Comparison of ENCODE assay signal across 8 cellular contexts in the genomic region with DNA sequence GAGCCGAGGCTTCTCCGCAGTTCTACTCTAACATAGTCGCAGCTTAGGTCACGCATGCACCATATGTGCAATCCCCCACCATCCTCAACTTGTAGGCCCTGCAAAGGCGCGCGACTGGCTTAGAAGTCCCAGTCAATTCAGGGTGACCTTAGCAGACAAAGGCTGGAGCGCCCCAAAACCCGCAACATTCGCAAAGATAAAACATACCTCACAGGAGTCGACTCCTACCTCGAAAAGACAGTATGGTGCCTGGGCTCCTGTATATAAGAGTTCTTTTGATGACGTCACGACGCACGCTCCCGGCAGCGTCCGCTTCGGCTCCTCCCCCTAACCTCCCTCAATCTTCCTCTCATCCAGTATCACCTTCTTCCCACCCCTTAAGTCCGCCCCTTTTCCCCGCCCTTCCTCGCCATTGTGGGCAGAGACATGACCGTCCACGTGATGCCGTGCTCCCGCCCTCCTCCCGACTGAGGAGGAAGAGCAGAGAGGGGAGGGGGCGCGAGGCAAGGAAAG. TPM values are rescaled to one million over a fixed set of nuclear protein-coding genes. Genes with fewer than 3 reads are reported as not detected.
DNase-seq lines count a peak whose midpoint lies in the region; ATAC-seq and TF ChIP-seq lines count a peak whose summit lies in the region.

Gene GAS5, minus strand, starts transcription at position 237 of the 513 bp plus-strand sequence.

- peak within 1 kb of the TSS; percentile 89 for H3K27ac ChIP-seq in A673 (ENCODE audit: low read depth, low read length, poor library complexity, severe bottlenecking)
- H3K27ac ChIP-seq in VCaP = peak within 1 kb of the TSS; percentile 93
- peak within 1 kb of the TSS; percentile 67 for H3K27ac ChIP-seq in smooth muscle cell (ENCODE audit: low read depth)

- no peak for TF ChIP-seq CTCF in A673 (conservative IDR thresholded peaks at IDR 0.05; ENCODE audit: low read depth, low read length)
- no peak for TF ChIP-seq CTCF in VCaP (conservative IDR thresholded peaks at IDR 0.05)
- no peak for TF ChIP-seq CTCF in cardiac fibroblast (IDR thresholded peaks at IDR 0.05; ENCODE audit: low read depth, low read length)
- no peak for TF ChIP-seq CTCF in smooth muscle cell (IDR thresholded peaks at IDR 0.05; ENCODE audit: borderline replicate concordance, insufficient read depth, poor library complexity, severe bottlenecking)

- peak within 1 kb of the TSS; percentile 90 for H3K4me2 ChIP-seq in smooth muscle cell

- H4K20me1 ChIP-seq in smooth muscle cell (ENCODE audit: low read depth) = peaks cover 49% of the 10 kb centered on the region

- H2AFZ ChIP-seq in smooth muscle cell (ENCODE audit: low read depth) = peak within 1 kb of the TSS; percentile 86

- H3K9me3 ChIP-seq in A673 (ENCODE audit: low read depth, low read length, poor library complexity, severe bottlenecking) (no peaks in the 10 kb centered on the region), smooth muscle cell (replicated peaks; ENCODE audit: low read depth) (no peaks in the 10 kb centered on the region)

- H3K27me3 ChIP-seq in A673 (replicated peaks; ENCODE audit: insufficient read depth, low read depth, low read length, poor library complexity) = no peaks in the 10 kb centered on the region
- no peaks in the 10 kb centered on the region for H3K27me3 ChIP-seq in smooth muscle cell (ENCODE audit: low read depth)

- H3K79me2 ChIP-seq in smooth muscle cell (ENCODE audit: low read depth) = peaks cover 38% of the 10 kb centered on the region

- BruUV-seq in A673 (replicated peaks; lab: Mats Ljungman, UMichigan) = no TSS peak

- POLR2A ChIA-PET in A673 (lab: Charles Lee; ENCODE audit: low non-redundant PET) = interaction anchor here (0.6 to 0.7 kb wide), 3 partner anchors 35 to 391 kb away, joined by 3 to 4 read pairs (median 3); partner anchors contain the start of gene PRDX6

- H3F3A ChIP-seq in smooth muscle cell (ENCODE audit: low read depth) = peaks cover 39% of the 10 kb centered on the region

- 2% methylated on average over 21 of the region's 30 CpGs for WGBS in smooth muscle cell (ENCODE audit: low lambda C conversion rate)

- DNase-seq in A673 (ENCODE audit: low spot score) (peak; percentile 100), NCI-H2196 treated with DMSO at 0.1 percent for 48 hours (lab: John Stamatoyannopoulos, UW; ENCODE audit: unreplicated experiment) (peak; percentile 98), cardiac fibroblast (ENCODE audit: low read depth in 2 of 2) (peak; percentile 100), iPS-NIHi7 (ENCODE audit: extremely low spot score) (peak; percentile 94), smooth muscle cell (lab: John Stamatoyannopoulos, UW; ENCODE audit: unreplicated experiment) (peak; percentile 88)

- peak within 1 kb of the TSS; percentile 76 for H3K4me3 ChIP-seq in A673 (ENCODE audit: low read depth, low read length, poor library complexity, severe bottlenecking)
- H3K4me3 ChIP-seq in cardiac fibroblast (replicated peaks in 1 of 2; ENCODE audit: low read depth in 2 of 2, low read length in 2 of 2) = peak within 1 kb of the TSS; percentile 91 to 94
- H3K4me3 ChIP-seq in smooth muscle cell = peak within 1 kb of the TSS; percentile 65

- ATAC-seq in GM18867 (IDR thresholded peaks at IDR 0.05; ENCODE audit: unreplicated experiment) (peak; percentile 66), HG03103 (IDR thresholded peaks at IDR 0.05; ENCODE audit: low read depth, unreplicated experiment) (peak; percentile 64)

- H3K9ac ChIP-seq in smooth muscle cell (ENCODE audit: low read depth) = peak within 1 kb of the TSS; percentile 64

- CTCF ChIA-PET in A673 (lab: Charles Lee) = no interaction called here

- peaks cover 30% of the 10 kb centered on the region for H3K4me1 ChIP-seq in A673 (ENCODE audit: insufficient read depth, low read length, poor library complexity, severe bottlenecking)
- H3K4me1 ChIP-seq in smooth muscle cell (ENCODE audit: low read depth) = peaks cover 32% of the 10 kb centered on the region

- intact Hi-C loops in A673 (cut with micrococcal nuclease; ENCODE audit: unreplicated experiment) = loop anchor here (5.0 kb wide), 1 partner anchor 154 kb away; the partner anchor contains the start of gene RC3H1

- H3K36me3 ChIP-seq in A673 (ENCODE audit: insufficient read depth, low read length, poor library complexity, severe bottlenecking) (peaks cover 59% of the 10 kb centered on the region), smooth muscle cell (ENCODE audit: low read depth) (peaks cover 23% of the 10 kb centered on the region)

RNA-seq across cellular contexts. Expression of gene GAS5, which starts in this region (rescaled TPM):
- 479 and 503 TPM in 2 replicates for total RNA-seq in A673 (2021)
- 206 and 276 TPM in 2 replicates for total RNA-seq in smooth muscle cell
- 104 and 156 TPM in 2 replicates for polyA plus RNA-seq in smooth muscle cell

Comparison
In these comparisons a context has a peak if more than half of its experiments do, and no peak if none do; other contexts are left out.
1. Peak in every context shown above with its lines: DNase-seq, ATAC-seq, H3K4me3 ChIP-seq and H3K27ac ChIP-seq.